20 cellular contexts compared by ENCODE assay signal in genomic region chr5:140220698-140221064, GRCh38. TPM values are rescaled to one million over a fixed set of nuclear protein-coding genes. Genes with fewer than 3 reads are reported as not detected.
A peak's percentile ranks its signal among the peaks of the same experiment; 100 is the strongest.
DNase-seq lines count a peak whose midpoint lies in the region; ATAC-seq, FAIRE-seq and TF ChIP-seq lines count a peak whose summit lies in the region.
"Had no signal": no experiment of that assay in that cellular context is flagged by ENCODE, and none has a peak within 500 bp of the region (broad histone marks: within the 10 kb centered on the region; RNA-seq: fewer than 3 reads in every experiment).

No MANE protein-coding gene starts in this region.

- H3K4me3 ChIP-seq in esophagus muscularis mucosa (no peak overlapping the region), pancreas (no peak overlapping the region)
- H3K4me3 ChIP-seq: ascending aorta, dorsolateral prefrontal cortex, ovary, PC-9, suprapubic skin had no signal

- no peaks in the 10 kb centered on the region for H3K27me3 ChIP-seq in esophagus muscularis mucosa
- no peaks in the 10 kb centered on the region for H3K27me3 ChIP-seq in pancreas
- H3K27me3 ChIP-seq in CD4-positive, alpha-beta T cell (ENCODE audit: control insufficient read depth, insufficient read depth, low read length), result no peaks in the 10 kb centered on the region
- H3K27me3 ChIP-seq: ascending aorta, dorsolateral prefrontal cortex, ovary, suprapubic skin had no signal

- H3K36me3 ChIP-seq in esophagus muscularis mucosa, result no peaks in the 10 kb centered on the region
- no peaks in the 10 kb centered on the region for H3K36me3 ChIP-seq in pancreas
- H3K36me3 ChIP-seq: ascending aorta, ovary, suprapubic skin had no signal

- peaks cover 51 to 75% (median 56%) of the 10 kb centered on the region in 4 donors for H3K4me1 ChIP-seq in esophagus muscularis mucosa
- peaks cover 62 to 74% (median 69%) of the 10 kb centered on the region in 3 donors for H3K4me1 ChIP-seq in pancreas

- CTCF ChIA-PET in CD4-positive, alpha-beta T cell (lab: Charles Lee), result no interaction called here

- no peaks in the 10 kb centered on the region for H3K9me3 ChIP-seq in esophagus muscularis mucosa
- no peaks in the 10 kb centered on the region for H3K9me3 ChIP-seq in pancreas
- no peaks in the 10 kb centered on the region for H3K9me3 ChIP-seq in CD4-positive, alpha-beta T cell (ENCODE audit: control insufficient read depth, low read length)
- H3K9me3 ChIP-seq: ascending aorta, ovary, suprapubic skin had no signal

- peak; percentile 51 for DNase-seq in ELR (ENCODE audit: low read depth)
- no peak for DNase-seq in esophagus muscularis mucosa (ENCODE audit: extremely low spot score)
- no peak for DNase-seq in pancreas
- no peak for DNase-seq in T-helper 2 cell
- no peak for DNase-seq in SIG-M5 treated with dmso at 0.1 percent for 504 hours (lab: John Stamatoyannopoulos, UW; ENCODE audit: unreplicated experiment)
- no peak for DNase-seq in NCI-H774 (lab: John Stamatoyannopoulos, UW)
- no peak for DNase-seq in CD4-positive, alpha-beta T cell
- DNase-seq: DMS79 treated with DMSO at 0.1 percent for 48 hours, NCI-H1436 treated with DMSO at 0.1 percent for 48 hours, NCI-H446 treated with DMSO at 0.1 percent for 48 hours, ovary, T-helper 17 cell had no signal

- FAIRE-seq in pancreas (lab: Jason Lieb, UNC), result no peak

- TF ChIP-seq CTCF in esophagus muscularis mucosa (IDR thresholded peaks at IDR 0.05) (no peak), pancreas (IDR thresholded peaks at IDR 0.05) (no peak)
- no peak for TF ChIP-seq CTCF in CD4-positive, alpha-beta T cell (IDR thresholded peaks at IDR 0.05)

- intact Hi-C loops in esophagus muscularis mucosa (cut with DNase I), result no loop called here
- intact Hi-C loops in pancreas (cut with DNase I), result no loop called here
- intact Hi-C loops in CD4-positive, alpha-beta T cell (cut with DNase I, micrococcal nuclease), result no loop called here

- WGBS in esophagus muscularis mucosa, result 50% methylated on average over 1 of the region's 1 CpG
- WGBS in pancreas, 2 donors, result 46 to 63% methylated on average over 1 of the region's 1 CpG

- H3K27ac ChIP-seq in esophagus muscularis mucosa (replicated peaks in 1 of 4) (peak overlapping the region; percentile 24 to 63 (median 44)), pancreas (peak overlapping the region in 3 of 4 donors; percentile 69 to 89 (median 82))
- H3K27ac ChIP-seq in CD4-positive, alpha-beta T cell (ENCODE audit: low read depth, low read length), result no peak overlapping the region
- H3K27ac ChIP-seq: ascending aorta, HL-60, ovary, PC-9, suprapubic skin had no signal

- ATAC-seq in SK-N-SH treated with all-trans-retinoic acid at 6 μM for 48 hours (no peak; the same call in 2 of the 3 replicates), pancreas (no peak)
- ATAC-seq in CD4-positive, alpha-beta T cell (ENCODE audit: poor library complexity), result no peak
- ATAC-seq: T-helper 17 cell had no signal

- H3K9me3 Mint-ChIP-seq in CD4-positive, alpha-beta T cell, result no peaks in the 10 kb centered on the region
- H3K9me3 Mint-ChIP-seq: activated T-cell treated with anti-CD3 and anti-CD28 coated beads, Interleukin-2, amount 50 U/mL, for 72 hours had no signal

- no peak for TF ChIP-seq POLR2A in esophagus muscularis mucosa (IDR thresholded peaks at IDR 0.05; ENCODE audit: low read depth)

- H3K4me1 Mint-ChIP-seq in CD4-positive, alpha-beta T cell (ENCODE audit: low read depth), result no peaks in the 10 kb centered on the region
- H3K4me1 Mint-ChIP-seq: B cell had no signal

- no peak for TF ChIP-seq EP300 in esophagus muscularis mucosa (IDR thresholded peaks at IDR 0.05)

- H3K4me3 Mint-ChIP-seq in CD4-positive, alpha-beta T cell, result no peak overlapping the region
- H3K4me3 Mint-ChIP-seq: B cell, T-helper 17 cell had no signal

- H3K36me3 Mint-ChIP-seq in CD4-positive, alpha-beta T cell (ENCODE audit: low read depth), result no peaks in the 10 kb centered on the region

- POLR2A ChIA-PET in CD4-positive, alpha-beta T cell (lab: Charles Lee), result no interaction called here

- H3K27ac Mint-ChIP-seq in CD4-positive, alpha-beta T cell, result no peak overlapping the region
- H3K27ac Mint-ChIP-seq: activated T-cell treated with anti-CD3 and anti-CD28 coated beads, Interleukin-2, amount 50 U/mL, for 72 hours; B cell; T-helper 17 cell had no signal

- H3K27me3 Mint-ChIP-seq in CD4-positive, alpha-beta T cell, result no peaks in the 10 kb centered on the region
- H3K27me3 Mint-ChIP-seq: B cell, T-helper 17 cell had no signal

TF ChIP-seq in SK-N-SH treated with all-trans-retinoic acid at 6 μM for 48 hours, 23 proteins besides CTCF, POLR2A, EP300 and RAD21:
- TF ChIP-seq ISL1 (CRISPR knock-in tag; IDR thresholded peaks at IDR 0.05) (no peak), SNAI2 (CRISPR knock-in tag; IDR thresholded peaks at IDR 0.05) (0 out of 2 replicates have a peak, but pooled peaks have one; percentile 2), RARB (CRISPR knock-in tag; IDR thresholded peaks at IDR 0.05) (no peak), BACH2 (CRISPR knock-in tag; IDR thresholded peaks at IDR 0.05; ENCODE audit: borderline replicate concordance) (no peak)

RNA-seq across cellular contexts. Expression of gene CYSTM1, which starts 45.7 kb away (rescaled TPM):
- total RNA-seq in esophagus muscularis mucosa (10 to 100 TPM; 54.0 to 81.0 (median 67.8) TPM), pancreas (10 to 100 TPM; 30.2 to 66.2 (median 44.9) TPM)
- polyA plus RNA-seq in pancreas, result 100 to 1,000 TPM in 1 of 2 donors, 10 to 100 TPM in 1; 80.6 to 185 TPM
- 1 to 10 TPM; 7.2 to 7.4 TPM for total RNA-seq in CD4-positive, alpha-beta T cell
